ENCODE assay signal across 34 cellular contexts in genomic region chr16:84274515-84274914, GRCh38. TPM values are rescaled to one million over a fixed set of nuclear protein-coding genes. Genes with fewer than 3 reads are reported as not detected.
"Had no signal": no experiment of that assay in that cellular context is flagged by ENCODE, and none has a peak within 500 bp of the region (broad histone marks: within the 10 kb centered on the region; RNA-seq: fewer than 3 reads in every experiment).

No MANE protein-coding gene starts in this region.

- H3K27me3 ChIP-seq: stomach, testis, thyroid gland, tibial nerve, transverse colon, upper lobe of left lung, upper lobe of right lung, uterus, vagina had no signal

- H3K27ac ChIP-seq: stomach, suprapubic skin, testis, thoracic aorta, thyroid gland, tibial artery, tibial nerve, transverse colon, upper lobe of left lung, upper lobe of right lung, uterus, vagina had no signal

- H3K4me3 Mint-ChIP-seq: stimulated activated effector memory CD8-positive, alpha-beta T cell treated with anti-CD3 and anti-CD28 coated beads, Interleukin-12 subunit alpha, Interleukin-12 subunit beta, amount 100 ng/mL, for 72 hours; stimulated activated memory B cell treated with anti-CD40 and anti-IgM and Interleukin-4, amounts not matched to agents 10 μg/mL and 1 μg/mL and 100 μg/mL, for 72 hours; stimulated activated naive B cell treated with anti-CD40 and anti-IgM and Interleukin-4, amounts not matched to agents 10 μg/mL and 1 μg/mL and 100 μg/mL, for 72 hours; stimulated activated naive CD8-positive, alpha-beta T cell treated with anti-CD3 and anti-CD28 coated beads, Interleukin-15, amount 100 ng/mL, for 72 hours; stimulated activated naive CD8-positive, alpha-beta T cell treated with anti-CD3 and anti-CD28 coated beads, Interleukin-15, Interleukin-2, amounts not matched to agents 100 ng/mL and 50 ng/mL, for 24 hours; type B pancreatic cell had no signal

- H3K9me3 ChIP-seq: stomach, suprapubic skin, testis, thoracic aorta, thyroid gland, tibial artery, tibial nerve, transverse colon, upper lobe of left lung, upper lobe of right lung, uterus, vagina had no signal

- DNase-seq: stimulated activated CD4-positive, alpha-beta T cell treated with anti-CD3 and anti-CD28 coated beads, Interleukin-2, amount 100 ng/mL, for 48 hours; stimulated activated CD4-positive, alpha-beta T cell treated with anti-CD3 and anti-CD28 coated beads, Interleukin-4, amount 100 ng/mL, for 1 hour; stimulated activated CD4-positive, alpha-beta T cell treated with anti-CD3 and anti-CD28 coated beads, Interleukin-4, amount 100 ng/mL, for 24 hours; stimulated activated CD4-positive, alpha-beta T cell treated with anti-CD3 and anti-CD28 coated beads, Interleukin-4, amount 100 ng/mL, for 4 hours; stimulated activated CD8-positive, alpha-beta memory T cell treated with anti-CD3 and anti-CD28 coated beads, Interleukin-4, amount 100 ng/mL, for 48 hours; stimulated activated naive B cell treated with anti-CD40 and anti-IgM and Interleukin-4, amounts not matched to agents 10 μg/mL and 1 μg/mL and 100 μg/mL, for 72 hours; stimulated activated naive CD4-positive, alpha-beta T cell; stimulated activated naive CD4-positive, alpha-beta T cell treated with Interleukin-2 at 50 U/mL for 16 hours; stimulated activated naive CD8-positive, alpha-beta T cell treated with anti-CD3 and anti-CD28 coated beads, Interleukin-15, amount 100 ng/mL, for 72 hours; stimulated activated naive CD8-positive, alpha-beta T cell treated with anti-CD3 and anti-CD28 coated beads, Interleukin-15, Interleukin-2, amounts not matched to agents 100 U/mL and 50 U/mL, for 24 hours; stomach; substantia nigra; testis; thyroid gland; tibial artery; transverse colon; trophoblast cell; upper lobe of right lung; uterus had no signal

- H3K9me3 Mint-ChIP-seq: stimulated activated effector memory CD8-positive, alpha-beta T cell treated with anti-CD3 and anti-CD28 coated beads, Interleukin-12 subunit alpha, Interleukin-12 subunit beta, amount 100 ng/mL, for 72 hours; stimulated activated memory B cell treated with anti-CD40 and anti-IgM and Interleukin-4, amounts not matched to agents 10 μg/mL and 1 μg/mL and 100 μg/mL, for 72 hours; stimulated activated naive B cell treated with anti-CD40 and anti-IgM and Interleukin-4, amounts not matched to agents 10 μg/mL and 1 μg/mL and 100 μg/mL, for 72 hours; stimulated activated naive CD8-positive, alpha-beta T cell treated with anti-CD3 and anti-CD28 coated beads, Interleukin-15, amount 100 ng/mL, for 72 hours; stimulated activated naive CD8-positive, alpha-beta T cell treated with anti-CD3 and anti-CD28 coated beads, Interleukin-15, Interleukin-2, amounts not matched to agents 100 ng/mL and 50 ng/mL, for 24 hours; type B pancreatic cell had no signal

- H3K4me3 ChIP-seq: stomach, suprapubic skin, testis, thoracic aorta, thyroid gland, tibial artery, tibial nerve, transverse colon, upper lobe of left lung, upper lobe of right lung, uterus, vagina had no signal

- H3K27me3 Mint-ChIP-seq: stimulated activated naive CD8-positive, alpha-beta T cell treated with anti-CD3 and anti-CD28 coated beads, Interleukin-15, amount 100 ng/mL, for 72 hours had no signal

- H3K36me3 Mint-ChIP-seq: stimulated activated effector memory CD8-positive, alpha-beta T cell treated with anti-CD3 and anti-CD28 coated beads, Interleukin-12 subunit alpha, Interleukin-12 subunit beta, amount 100 ng/mL, for 72 hours; stimulated activated memory B cell treated with anti-CD40 and anti-IgM and Interleukin-4, amounts not matched to agents 10 μg/mL and 1 μg/mL and 100 μg/mL, for 72 hours; stimulated activated naive B cell treated with anti-CD40 and anti-IgM and Interleukin-4, amounts not matched to agents 10 μg/mL and 1 μg/mL and 100 μg/mL, for 72 hours; type B pancreatic cell had no signal

- H3K4me1 Mint-ChIP-seq: stimulated activated effector memory CD8-positive, alpha-beta T cell treated with anti-CD3 and anti-CD28 coated beads, Interleukin-12 subunit alpha, Interleukin-12 subunit beta, amount 100 ng/mL, for 72 hours; stimulated activated memory B cell treated with anti-CD40 and anti-IgM and Interleukin-4, amounts not matched to agents 10 μg/mL and 1 μg/mL and 100 μg/mL, for 72 hours; stimulated activated naive B cell treated with anti-CD40 and anti-IgM and Interleukin-4, amounts not matched to agents 10 μg/mL and 1 μg/mL and 100 μg/mL, for 72 hours; stimulated activated naive CD8-positive, alpha-beta T cell treated with anti-CD3 and anti-CD28 coated beads, Interleukin-15, amount 100 ng/mL, for 72 hours had no signal

- H3K27ac Mint-ChIP-seq: stimulated activated effector memory CD8-positive, alpha-beta T cell treated with anti-CD3 and anti-CD28 coated beads, Interleukin-12 subunit alpha, Interleukin-12 subunit beta, amount 100 ng/mL, for 72 hours; stimulated activated memory B cell treated with anti-CD40 and anti-IgM and Interleukin-4, amounts not matched to agents 10 μg/mL and 1 μg/mL and 100 μg/mL, for 72 hours; stimulated activated naive B cell treated with anti-CD40 and anti-IgM and Interleukin-4, amounts not matched to agents 10 μg/mL and 1 μg/mL and 100 μg/mL, for 72 hours; stimulated activated naive CD8-positive, alpha-beta T cell treated with anti-CD3 and anti-CD28 coated beads, Interleukin-15, amount 100 ng/mL, for 72 hours; stimulated activated naive CD8-positive, alpha-beta T cell treated with anti-CD3 and anti-CD28 coated beads, Interleukin-15, Interleukin-2, amounts not matched to agents 100 ng/mL and 50 ng/mL, for 24 hours; type B pancreatic cell had no signal

- ATAC-seq: stimulated activated effector memory CD8-positive, alpha-beta T cell treated with anti-CD3 and anti-CD28 coated beads, Interleukin-12 subunit alpha, Interleukin-12 subunit beta, amount 100 ng/mL, for 72 hours; stimulated activated memory B cell treated with anti-CD40 and anti-IgM and Interleukin-4, amounts not matched to agents 10 μg/mL and 1 μg/mL and 100 μg/mL, for 72 hours; stimulated activated naive B cell treated with anti-CD40 and anti-IgM and Interleukin-4, amounts not matched to agents 10 μg/mL and 1 μg/mL and 100 μg/mL, for 72 hours; stimulated activated naive CD8-positive, alpha-beta T cell treated with anti-CD3 and anti-CD28 coated beads, Interleukin-15, amount 100 ng/mL, for 72 hours; stimulated activated naive CD8-positive, alpha-beta T cell treated with anti-CD3 and anti-CD28 coated beads, Interleukin-15, Interleukin-2, amounts not matched to agents 100 U/mL and 50 U/mL, for 24 hours; upper lobe of right lung had no signal

- FAIRE-seq: urothelium cell line had no signal

- H3K4me1 ChIP-seq: suprapubic skin, testis, thyroid gland, tibial nerve, transverse colon, upper lobe of right lung, uterus, vagina had no signal

- H3K36me3 ChIP-seq: stomach, suprapubic skin, thoracic aorta, thyroid gland, tibial artery, tibial nerve, transverse colon, upper lobe of left lung, upper lobe of right lung, uterus, vagina had no signal

RNA-seq across cellular contexts. Expression of gene KCNG4, which starts 34.7 kb away (rescaled TPM):
- total RNA-seq: stomach, subcutaneous adipose tissue, suprapubic skin, temporal lobe, thoracic aorta, thyroid gland, transverse colon, upper lobe of left lung, upper lobe of right lung, ureter, urinary bladder, uterus, vagina had no signal
- polyA plus RNA-seq: stomach, thymus, urinary bladder had no signal
